20 cellular contexts compared by ENCODE assay signal in genomic region chr10:43891241-43891640, GRCh38.
"Had no signal": no experiment of that assay in that cellular context is flagged by ENCODE, and none has a peak within 500 bp of the region (broad histone marks: within the 10 kb centered on the region; RNA-seq: fewer than 3 reads in every experiment).

No MANE protein-coding gene starts in this region.

- H3K27ac ChIP-seq: lower lobe of right lung, psoas muscle, right lobe of liver, testis, tibial nerve, upper lobe of right lung had no signal

- H3K4me3 ChIP-seq: left ventricle myocardium inferior, lower lobe of right lung, psoas muscle, right lobe of liver, testis, tibial nerve, upper lobe of right lung had no signal

- H3K27me3 Mint-ChIP-seq: stimulated activated naive CD8-positive, alpha-beta T cell treated with anti-CD3 and anti-CD28 coated beads, Interleukin-15, amount 100 ng/mL, for 72 hours had no signal

- H3K4me1 Mint-ChIP-seq: naive B cell; stimulated activated naive B cell treated with anti-CD40 and anti-IgM and Interleukin-4, amounts not matched to agents 10 μg/mL and 1 μg/mL and 100 μg/mL, for 72 hours; stimulated activated naive CD8-positive, alpha-beta T cell treated with anti-CD3 and anti-CD28 coated beads, Interleukin-15, amount 100 ng/mL, for 72 hours had no signal

- H3K27ac Mint-ChIP-seq: naive B cell; nephron progenitor cell; stimulated activated naive B cell treated with anti-CD40 and anti-IgM and Interleukin-4, amounts not matched to agents 10 μg/mL and 1 μg/mL and 100 μg/mL, for 72 hours; stimulated activated naive CD8-positive, alpha-beta T cell treated with anti-CD3 and anti-CD28 coated beads, Interleukin-15, amount 100 ng/mL, for 72 hours had no signal

- H3K27me3 ChIP-seq: right lobe of liver, testis, tibial nerve, upper lobe of right lung had no signal

- H3K36me3 Mint-ChIP-seq: naive B cell; stimulated activated naive B cell treated with anti-CD40 and anti-IgM and Interleukin-4, amounts not matched to agents 10 μg/mL and 1 μg/mL and 100 μg/mL, for 72 hours had no signal

- H3K9me3 ChIP-seq: left ventricle myocardium inferior, lower lobe of right lung, psoas muscle, right lobe of liver, testis, tibial nerve, upper lobe of right lung had no signal

- H3K4me1 ChIP-seq: lower lobe of right lung, psoas muscle, right lobe of liver, testis, upper lobe of right lung had no signal

- H3K9me3 Mint-ChIP-seq: nephron progenitor cell; stimulated activated naive CD8-positive, alpha-beta T cell treated with anti-CD3 and anti-CD28 coated beads, Interleukin-15, amount 100 ng/mL, for 72 hours had no signal

- ATAC-seq: esophagus mucosa; psoas muscle; right lobe of liver; stimulated activated naive B cell treated with anti-CD40 and anti-IgM and Interleukin-4, amounts not matched to agents 10 μg/mL and 1 μg/mL and 100 μg/mL, for 72 hours; stimulated activated naive CD8-positive, alpha-beta T cell treated with anti-CD3 and anti-CD28 coated beads, Interleukin-15, amount 100 ng/mL, for 72 hours had no signal

- DNase-seq: effector memory CD4-positive, alpha-beta T cell; glutamatergic neuron; left cardiac atrium; left ventricle myocardium inferior; lower lobe of right lung; mesenchymal stem cell; midbrain; naive B cell; nephron progenitor cell; psoas muscle; retina; right lobe of liver; stimulated activated CD4-positive, alpha-beta T cell treated with anti-CD3 and anti-CD28 coated beads, Interleukin-2, amount 100 ng/mL, for 24 hours; stimulated activated CD4-positive, alpha-beta T cell treated with anti-CD3 and anti-CD28 coated beads, Interleukin-4, amount 100 ng/mL, for 4 hours; stimulated activated naive B cell treated with anti-CD40 and anti-IgM and Interleukin-4, amounts not matched to agents 10 μg/mL and 1 μg/mL and 100 μg/mL, for 72 hours; stimulated activated naive CD8-positive, alpha-beta T cell treated with anti-CD3 and anti-CD28 coated beads, Interleukin-15, amount 100 ng/mL, for 72 hours; testis; upper lobe of right lung had no signal

- H3K4me3 Mint-ChIP-seq: naive B cell; nephron progenitor cell; stimulated activated naive B cell treated with anti-CD40 and anti-IgM and Interleukin-4, amounts not matched to agents 10 μg/mL and 1 μg/mL and 100 μg/mL, for 72 hours; stimulated activated naive CD8-positive, alpha-beta T cell treated with anti-CD3 and anti-CD28 coated beads, Interleukin-15, amount 100 ng/mL, for 72 hours had no signal

- H3K36me3 ChIP-seq: left ventricle myocardium inferior, lower lobe of right lung, right lobe of liver, tibial nerve, upper lobe of right lung had no signal
